ENCODE assay signal across 1 cellular context in the genomic region with DNA sequence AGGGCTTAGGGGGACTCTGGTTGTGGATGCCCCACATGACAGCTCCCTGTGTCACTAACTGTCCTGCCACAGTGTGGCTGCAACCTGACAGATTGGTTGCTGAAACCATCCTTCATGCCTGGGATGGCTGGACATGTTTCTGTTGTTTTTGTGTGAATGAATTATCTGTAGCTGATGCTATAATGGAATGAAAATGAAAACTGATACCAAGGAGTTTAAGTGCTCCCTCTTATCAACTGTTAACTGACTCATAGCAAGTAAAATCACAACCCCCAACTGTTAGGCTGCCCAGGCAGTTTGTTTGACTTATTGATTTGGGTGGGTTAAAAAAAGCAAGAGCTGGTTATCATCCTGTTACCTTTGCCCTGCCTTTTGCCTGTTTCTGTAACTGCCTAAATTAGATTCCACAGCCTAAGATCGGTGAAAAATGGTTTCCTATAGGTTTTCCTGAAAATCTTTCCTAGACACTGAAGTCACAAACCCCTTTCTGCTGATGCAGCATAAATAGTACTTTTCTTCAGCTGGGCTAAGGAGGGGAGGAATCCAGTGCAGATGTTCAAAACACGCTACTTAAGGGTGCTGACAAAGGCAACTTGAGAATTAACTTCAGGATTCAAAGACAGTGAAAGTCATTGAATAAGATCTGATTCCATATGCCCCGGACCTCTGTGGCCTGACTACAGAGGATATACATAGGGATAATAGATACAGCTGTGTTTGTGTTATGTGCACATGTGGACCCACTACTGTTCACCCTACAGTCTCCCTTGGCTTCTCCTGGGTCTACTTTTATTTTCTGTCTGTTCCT.
TF ChIP-seq lines count a peak whose summit lies in the region.

No MANE protein-coding gene starts in this region.

TF ChIP-seq in HepG2, 621 proteins besides CTCF, POLR2A, EP300 and RAD21 (continued from another document):
- TF ChIP-seq, protein P1, sequence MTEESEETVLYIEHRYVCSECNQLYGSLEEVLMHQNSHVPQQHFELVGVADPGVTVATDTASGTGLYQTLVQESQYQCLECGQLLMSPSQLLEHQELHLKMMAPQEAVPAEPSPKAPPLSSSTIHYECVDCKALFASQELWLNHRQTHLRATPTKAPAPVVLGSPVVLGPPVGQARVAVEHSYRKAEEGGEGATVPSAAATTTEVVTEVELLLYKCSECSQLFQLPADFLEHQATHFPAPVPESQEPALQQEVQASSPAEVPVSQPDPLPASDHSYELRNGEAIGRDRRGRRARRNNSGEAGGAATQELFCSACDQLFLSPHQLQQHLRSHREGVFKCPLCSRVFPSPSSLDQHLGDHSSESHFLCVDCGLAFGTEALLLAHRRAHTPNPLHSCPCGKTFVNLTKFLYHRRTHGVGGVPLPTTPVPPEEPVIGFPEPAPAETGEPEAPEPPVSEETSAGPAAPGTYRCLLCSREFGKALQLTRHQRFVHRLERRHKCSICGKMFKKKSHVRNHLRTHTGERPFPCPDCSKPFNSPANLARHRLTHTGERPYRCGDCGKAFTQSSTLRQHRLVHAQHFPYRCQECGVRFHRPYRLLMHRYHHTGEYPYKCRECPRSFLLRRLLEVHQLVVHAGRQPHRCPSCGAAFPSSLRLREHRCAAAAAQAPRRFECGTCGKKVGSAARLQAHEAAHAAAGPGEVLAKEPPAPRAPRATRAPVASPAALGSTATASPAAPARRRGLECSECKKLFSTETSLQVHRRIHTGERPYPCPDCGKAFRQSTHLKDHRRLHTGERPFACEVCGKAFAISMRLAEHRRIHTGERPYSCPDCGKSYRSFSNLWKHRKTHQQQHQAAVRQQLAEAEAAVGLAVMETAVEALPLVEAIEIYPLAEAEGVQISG (CRISPR knock-in tag; IDR thresholded peaks at IDR 0.05), result no peak; the same call in 1 of the 2 replicates
